24 cellular contexts compared by ENCODE assay signal in the genomic region with DNA sequence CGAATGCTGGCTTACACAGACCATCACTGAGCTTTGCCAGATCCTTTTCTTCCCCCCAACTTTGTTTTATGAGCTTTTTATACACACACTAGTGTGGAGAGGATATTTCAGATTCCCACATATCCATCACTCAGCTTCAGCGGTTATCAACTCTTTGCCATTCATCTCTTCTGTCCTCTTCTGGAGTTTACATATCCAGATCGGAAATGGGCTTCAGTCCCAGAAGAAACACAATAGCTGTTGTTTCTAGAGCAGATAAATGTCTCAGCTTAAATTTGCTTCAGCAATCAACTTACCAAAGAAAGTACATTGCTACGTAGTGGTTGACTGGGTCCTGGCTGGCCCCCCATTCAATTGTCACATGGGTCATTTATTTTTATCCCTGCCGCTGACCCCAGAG.
A peak's percentile ranks its signal among the peaks of the same experiment; 100 is the strongest.
DNase-seq lines count a peak whose midpoint lies in the region; ATAC-seq, FAIRE-seq and TF ChIP-seq lines count a peak whose summit lies in the region.
"Had no signal": no experiment of that assay in that cellular context is flagged by ENCODE, and none has a peak within 500 bp of the region (broad histone marks: within the 10 kb centered on the region; RNA-seq: fewer than 3 reads in every experiment).

No MANE protein-coding gene starts in this region.

- H3K9me3 Mint-ChIP-seq in activated naive CD8-positive, alpha-beta T cell treated with anti-CD3 and anti-CD28 coated beads, Interleukin-2, amount 10 ng/mL, durations not matched to agents 7 days and 5 days, result peaks cover 6% of the 10 kb centered on the region
- H3K9me3 Mint-ChIP-seq in activated naive CD8-positive, alpha-beta T cell treated with anti-CD3 and anti-CD28 coated beads, Interleukin-2, amount 50 U/mL, for 24 hours, result no peaks in the 10 kb centered on the region
- H3K9me3 Mint-ChIP-seq in stimulated activated naive B cell treated with anti-CD40 and anti-IgM and Interleukin-4, amounts not matched to agents 10 μg/mL and 1 μg/mL and 100 μg/mL, for 72 hours, result peaks cover 0 to 6% of the 10 kb centered on the region in 2 donors
- H3K9me3 Mint-ChIP-seq: CD4-positive, alpha-beta T cell; CD8-positive, alpha-beta T cell had no signal

- TF ChIP-seq EP300 in esophagus muscularis mucosa (IDR thresholded peaks at IDR 0.05), result no peak

- WGBS in esophagus muscularis mucosa, result 79% methylated on average over 5 of the region's 5 CpGs

- no peaks in the 10 kb centered on the region for H3K27me3 Mint-ChIP-seq in activated naive CD8-positive, alpha-beta T cell treated with anti-CD3 and anti-CD28 coated beads, Interleukin-2, amount 10 ng/mL, durations not matched to agents 7 days and 5 days
- no peaks in the 10 kb centered on the region for H3K27me3 Mint-ChIP-seq in activated naive CD8-positive, alpha-beta T cell treated with anti-CD3 and anti-CD28 coated beads, Interleukin-2, amount 50 U/mL, for 24 hours
- H3K27me3 Mint-ChIP-seq in stimulated activated naive B cell treated with anti-CD40 and anti-IgM and Interleukin-4, amounts not matched to agents 10 μg/mL and 1 μg/mL and 100 μg/mL, for 72 hours, result no peaks in the 10 kb centered on the region
- H3K27me3 Mint-ChIP-seq: B cell; CD4-positive, alpha-beta T cell had no signal

- POLR2A ChIA-PET in activated naive CD8-positive, alpha-beta T cell treated with anti-CD3 and anti-CD28 coated beads, Interleukin-2, amount 10 ng/mL, durations not matched to agents 7 days and 5 days (lab: Charles Lee), result no interaction called here

- H3K9ac ChIP-seq in rectal smooth muscle tissue (ENCODE audit: low read length) (no peak overlapping the region), kidney (ENCODE audit: low read length in 2 of 2) (no peak overlapping the region)
- H3K9ac ChIP-seq: BLaER1 treated with 17β-estradiol and CSF1 and Interleukin-3, amounts not matched to agents 10 nM and 100 nM had no signal

- H3K36me3 Mint-ChIP-seq in activated naive CD8-positive, alpha-beta T cell treated with anti-CD3 and anti-CD28 coated beads, Interleukin-2, amount 10 ng/mL, durations not matched to agents 7 days and 5 days, result peaks cover 94% of the 10 kb centered on the region
- peaks cover 88% of the 10 kb centered on the region for H3K36me3 Mint-ChIP-seq in activated naive CD8-positive, alpha-beta T cell treated with anti-CD3 and anti-CD28 coated beads, Interleukin-2, amount 50 U/mL, for 24 hours (ENCODE audit: low read depth)
- H3K36me3 Mint-ChIP-seq in stimulated activated naive B cell treated with anti-CD40 and anti-IgM and Interleukin-4, amounts not matched to agents 10 μg/mL and 1 μg/mL and 100 μg/mL, for 72 hours, result peaks cover 72 to 91% of the 10 kb centered on the region in 2 donors

- H3K27ac Mint-ChIP-seq in activated naive CD8-positive, alpha-beta T cell treated with anti-CD3 and anti-CD28 coated beads, Interleukin-2, amount 10 ng/mL, durations not matched to agents 7 days and 5 days, result peak overlapping the region; percentile 5
- H3K27ac Mint-ChIP-seq in activated naive CD8-positive, alpha-beta T cell treated with anti-CD3 and anti-CD28 coated beads, Interleukin-2, amount 50 U/mL, for 24 hours, result no peak overlapping the region
- H3K27ac Mint-ChIP-seq in stimulated activated naive B cell treated with anti-CD40 and anti-IgM and Interleukin-4, amounts not matched to agents 10 μg/mL and 1 μg/mL and 100 μg/mL, for 72 hours, result peak overlapping the region; percentile 3
- H3K27ac Mint-ChIP-seq: B cell; CD4-positive, alpha-beta T cell; CD8-positive, alpha-beta T cell had no signal

- TF ChIP-seq CTCF in esophagus muscularis mucosa (IDR thresholded peaks at IDR 0.05) (no peak), kidney (IDR thresholded peaks at IDR 0.05; ENCODE audit: borderline replicate concordance, extremely low read depth, insufficient read depth) (no peak), dorsolateral prefrontal cortex (IDR thresholded peaks at IDR 0.05 in 54 of 56, conservative IDR thresholded peaks at IDR 0.05 in 2 of 56; ENCODE audit: low read depth in 1 of 56, partially characterized antibody in 56 of 56) (no peak)

- no peak overlapping the region for H3K4me3 Mint-ChIP-seq in activated naive CD8-positive, alpha-beta T cell treated with anti-CD3 and anti-CD28 coated beads, Interleukin-2, amount 10 ng/mL, durations not matched to agents 7 days and 5 days
- H3K4me3 Mint-ChIP-seq in activated naive CD8-positive, alpha-beta T cell treated with anti-CD3 and anti-CD28 coated beads, Interleukin-2, amount 50 U/mL, for 24 hours, result no peak overlapping the region
- H3K4me3 Mint-ChIP-seq in stimulated activated naive B cell treated with anti-CD40 and anti-IgM and Interleukin-4, amounts not matched to agents 10 μg/mL and 1 μg/mL and 100 μg/mL, for 72 hours, result no peak overlapping the region
- H3K4me3 Mint-ChIP-seq: B cell; CD4-positive, alpha-beta T cell; CD8-positive, alpha-beta T cell had no signal

- H3K27me3 ChIP-seq in rectal smooth muscle tissue (ENCODE audit: control insufficient read depth, insufficient read depth, low read length), result no peaks in the 10 kb centered on the region
- no peaks in the 10 kb centered on the region for H3K27me3 ChIP-seq in esophagus muscularis mucosa
- H3K27me3 ChIP-seq in dorsolateral prefrontal cortex, result no peaks in the 10 kb centered on the region
- H3K27me3 ChIP-seq: BLaER1 treated with 17β-estradiol and CSF1 and Interleukin-3, amounts not matched to agents 10 nM and 100 nM had no signal

- no peaks in the 10 kb centered on the region for H3K4me1 Mint-ChIP-seq in activated naive CD8-positive, alpha-beta T cell treated with anti-CD3 and anti-CD28 coated beads, Interleukin-2, amount 10 ng/mL, durations not matched to agents 7 days and 5 days
- no peaks in the 10 kb centered on the region for H3K4me1 Mint-ChIP-seq in activated naive CD8-positive, alpha-beta T cell treated with anti-CD3 and anti-CD28 coated beads, Interleukin-2, amount 50 U/mL, for 24 hours
- peaks cover 0 to 3% of the 10 kb centered on the region in 2 donors for H3K4me1 Mint-ChIP-seq in stimulated activated naive B cell treated with anti-CD40 and anti-IgM and Interleukin-4, amounts not matched to agents 10 μg/mL and 1 μg/mL and 100 μg/mL, for 72 hours
- H3K4me1 Mint-ChIP-seq: B cell had no signal

- no peaks in the 10 kb centered on the region for H3K4me1 ChIP-seq in rectal smooth muscle tissue (ENCODE audit: control insufficient read depth, insufficient read depth, low read length)
- no peaks in the 10 kb centered on the region for H3K4me1 ChIP-seq in esophagus muscularis mucosa
- no peaks in the 10 kb centered on the region for H3K4me1 ChIP-seq in kidney (ENCODE audit: control insufficient read depth in 1 of 2, insufficient read depth in 1 of 2, low read depth in 1 of 2, low read length in 2 of 2)
- H3K4me1 ChIP-seq: Caco-2 had no signal

- no peak for TF ChIP-seq POLR2A in esophagus muscularis mucosa (IDR thresholded peaks at IDR 0.05; ENCODE audit: low read depth)

- H3K4me3 ChIP-seq in rectal smooth muscle tissue (ENCODE audit: low read length) (no peak overlapping the region), esophagus muscularis mucosa (no peak overlapping the region), kidney (ENCODE audit: low read length in 2 of 2) (no peak overlapping the region), dorsolateral prefrontal cortex (no peak overlapping the region)
- H3K4me3 ChIP-seq: A549; BLaER1 treated with 17β-estradiol and CSF1 and Interleukin-3, amounts not matched to agents 10 nM and 100 nM had no signal

- H3K9me3 ChIP-seq in esophagus muscularis mucosa, result peaks cover 0 to 10% (median 8%) of the 10 kb centered on the region in 4 donors
- H3K9me3 ChIP-seq in kidney (ENCODE audit: control insufficient read depth in 1 of 2, low read length in 2 of 2), result peaks cover 0 to 10% of the 10 kb centered on the region in 2 donors
- H3K9me3 ChIP-seq: Caco-2 had no signal

- FAIRE-seq in kidney (lab: Jason Lieb, UNC), result no peak
- FAIRE-seq: A549, D721Med, G401.6, GM12891, GM19239 had no signal

- ATAC-seq in activated naive CD8-positive, alpha-beta T cell treated with anti-CD3 and anti-CD28 coated beads, Interleukin-2, amount 10 ng/mL, durations not matched to agents 7 days and 5 days (ENCODE audit: low read depth), result no peak
- ATAC-seq in activated naive CD8-positive, alpha-beta T cell treated with anti-CD3 and anti-CD28 coated beads, Interleukin-2, amount 50 U/mL, for 24 hours, result no peak
- ATAC-seq in left lobe of liver, result peak; percentile 23
- no peak for ATAC-seq in stimulated activated naive B cell treated with anti-CD40 and anti-IgM and Interleukin-4, amounts not matched to agents 10 μg/mL and 1 μg/mL and 100 μg/mL, for 72 hours (replicated peaks)
- ATAC-seq: A549; CD8-positive, alpha-beta T cell had no signal

- H3K36me3 ChIP-seq in rectal smooth muscle tissue (ENCODE audit: control insufficient read depth, insufficient read depth, low read length) (peaks cover 8% of the 10 kb centered on the region), esophagus muscularis mucosa (peaks cover 49 to 100% (median 71%) of the 10 kb centered on the region in 4 donors), kidney (ENCODE audit: control insufficient read depth in 1 of 2, insufficient read depth in 2 of 2, low read length in 2 of 2) (peaks cover 11 to 53% of the 10 kb centered on the region in 2 donors)

- intact Hi-C loops in esophagus muscularis mucosa (cut with DNase I), result no loop called here
- intact Hi-C loops in kidney (cut with DNase I), result no loop called here
- intact Hi-C loops in dorsolateral prefrontal cortex (cut with DNase I), result no loop called here

- DNase-seq in activated naive CD8-positive, alpha-beta T cell treated with anti-CD3 and anti-CD28 coated beads, Interleukin-2, amount 10 ng/mL, durations not matched to agents 7 days and 5 days, result no peak
- no peak for DNase-seq in activated naive CD8-positive, alpha-beta T cell treated with anti-CD3 and anti-CD28 coated beads, Interleukin-2, amount 50 U/mL, for 24 hours
- no peak for DNase-seq in left lobe of liver (ENCODE audit: low spot score)
- DNase-seq in stimulated activated naive B cell treated with anti-CD40 and anti-IgM and Interleukin-4, amounts not matched to agents 10 μg/mL and 1 μg/mL and 100 μg/mL, for 72 hours, result no peak
- no peak for DNase-seq in esophagus muscularis mucosa (ENCODE audit: extremely low spot score)
- no peak for DNase-seq in kidney
- DNase-seq in dorsolateral prefrontal cortex, result no peak
- DNase-seq: AML-193; Caco-2; Calu3; CD4-positive, alpha-beta T cell; CD8-positive, alpha-beta T cell; DMS79 treated with DMSO at 0.1 percent for 48 hours; GF-D8 had no signal

- H3K27ac ChIP-seq in rectal smooth muscle tissue (ENCODE audit: low read depth, low read length), result peak overlapping the region; percentile 71
- peak overlapping the region in 2 of 4 donors; percentile 57 to 59 for H3K27ac ChIP-seq in esophagus muscularis mucosa (replicated peaks in 1 of 4)
- H3K27ac ChIP-seq in kidney (ENCODE audit: low read depth in 2 of 2, low read length in 2 of 2), result no peak overlapping the region
- no peak overlapping the region for H3K27ac ChIP-seq in dorsolateral prefrontal cortex
- H3K27ac ChIP-seq: 22Rv1; A549; BLaER1 treated with 17β-estradiol and CSF1 and Interleukin-3, amounts not matched to agents 10 nM and 100 nM; C4-2B had no signal
